8 cellular contexts compared by ENCODE assay signal in genomic region chr15:64842099-64842940, GRCh38. TPM values are rescaled to one million over a fixed set of nuclear protein-coding genes. Genes with fewer than 3 reads are reported as not detected.
DNase-seq lines count a peak whose midpoint lies in the region; ATAC-seq, FAIRE-seq and TF ChIP-seq lines count a peak whose summit lies in the region.

No MANE protein-coding gene starts in this region.

- FAIRE-seq in keratinocyte (lab: Jason Lieb, UNC): no peak

- TF ChIP-seq CTCF in LNCaP clone FGC (IDR thresholded peaks at IDR 0.05; ENCODE audit: control insufficient read depth, extremely low read depth, insufficient read depth) (no peak), keratinocyte (optimal IDR thresholded peaks at IDR 0.05 in 1 of 3, IDR thresholded peaks at IDR 0.05 in 1 of 3, conservative IDR thresholded peaks at IDR 0.05 in 1 of 3; ENCODE audit: extremely low read depth in 1 of 3, insufficient read depth in 2 of 3, low read length in 3 of 3) (no peak)

- no peak for ATAC-seq in stimulated activated naive CD8-positive, alpha-beta T cell treated with anti-CD3 and anti-CD28 coated beads, Interleukin-15, amount 100 ng/mL, for 72 hours

- no peaks in the 10 kb centered on the region for H3K36me3 ChIP-seq in keratinocyte (ENCODE audit: control insufficient read depth in 2 of 2, extremely low read depth in 1 of 2, insufficient read depth in 2 of 2, low read length in 2 of 2)

- H3K4me3 ChIP-seq in LNCaP clone FGC (ENCODE audit: low read depth, low read length) (peak overlapping the region; percentile 67), keratinocyte (ENCODE audit: control insufficient read depth in 2 of 3, extremely low read depth in 1 of 3, insufficient read depth in 2 of 3, low read depth in 1 of 3, low read length in 3 of 3) (peak overlapping the region; percentile 64 to 88 (median 81))

- peaks cover 49% of the 10 kb centered on the region for H3K79me2 ChIP-seq in keratinocyte (ENCODE audit: control insufficient read depth, insufficient read depth, low read length)

- DNase-seq in ELR (ENCODE audit: low read depth) (peak; percentile 54), LNCaP clone FGC (ENCODE audit: low read depth) (no peak), astrocyte of the hippocampus (ENCODE audit: low read depth, low spot score) (peak; percentile 51), keratinocyte (ENCODE audit: low read depth, low spot score) (no peak), DMS114 treated with DMSO at 0.1 percent for 48 hours (lab: John Stamatoyannopoulos, UW; ENCODE audit: unreplicated experiment) (no peak), AML-193 (lab: John Stamatoyannopoulos, UW) (no peak), germinal center (ENCODE audit: low spot score) (no peak)
- no peak for DNase-seq in stimulated activated naive CD8-positive, alpha-beta T cell treated with anti-CD3 and anti-CD28 coated beads, Interleukin-15, amount 100 ng/mL, for 72 hours

- peak overlapping the region; percentile 66 for H2AFZ ChIP-seq in keratinocyte (ENCODE audit: control insufficient read depth, low read length)

- peaks cover 64% of the 10 kb centered on the region for H3K4me1 Mint-ChIP-seq in stimulated activated naive CD8-positive, alpha-beta T cell treated with anti-CD3 and anti-CD28 coated beads, Interleukin-15, amount 100 ng/mL, for 72 hours

- no peaks in the 10 kb centered on the region for H3K27me3 ChIP-seq in keratinocyte (ENCODE audit: control insufficient read depth, extremely low read depth, insufficient read depth, low read length)

- no peaks in the 10 kb centered on the region for H3K9me3 Mint-ChIP-seq in stimulated activated naive CD8-positive, alpha-beta T cell treated with anti-CD3 and anti-CD28 coated beads, Interleukin-15, amount 100 ng/mL, for 72 hours

- H3K9me1 ChIP-seq in keratinocyte (ENCODE audit: control insufficient read depth, extremely low read depth, insufficient read depth, low read length): peaks cover 2% of the 10 kb centered on the region

- peak overlapping the region; percentile 86 for H3K9ac ChIP-seq in keratinocyte (ENCODE audit: control insufficient read depth, extremely low read depth, insufficient read depth, low read length)

- H4K20me1 ChIP-seq in keratinocyte (ENCODE audit: control insufficient read depth, extremely low read depth, insufficient read depth, low read length): no peaks in the 10 kb centered on the region

- H3K4me3 Mint-ChIP-seq in stimulated activated naive CD8-positive, alpha-beta T cell treated with anti-CD3 and anti-CD28 coated beads, Interleukin-15, amount 100 ng/mL, for 72 hours: peak overlapping the region; percentile 87 to 95

- H3K9me3 ChIP-seq in keratinocyte (ENCODE audit: control insufficient read depth, low read depth, low read length): no peaks in the 10 kb centered on the region

- H3K4me2 ChIP-seq in keratinocyte (ENCODE audit: control insufficient read depth, extremely low read depth, insufficient read depth, low read depth, low read length): peak overlapping the region; percentile 97

- H3K27ac ChIP-seq in keratinocyte (ENCODE audit: control insufficient read depth, insufficient read depth, low read length): peak overlapping the region; percentile 69

- H3K4me1 ChIP-seq in keratinocyte (ENCODE audit: control insufficient read depth, extremely low read depth, insufficient read depth, low read length): peaks cover 43% of the 10 kb centered on the region

- H3K27me3 Mint-ChIP-seq in stimulated activated naive CD8-positive, alpha-beta T cell treated with anti-CD3 and anti-CD28 coated beads, Interleukin-15, amount 100 ng/mL, for 72 hours: no peaks in the 10 kb centered on the region

- peak overlapping the region; percentile 90 to 92 for H3K27ac Mint-ChIP-seq in stimulated activated naive CD8-positive, alpha-beta T cell treated with anti-CD3 and anti-CD28 coated beads, Interleukin-15, amount 100 ng/mL, for 72 hours

- dilution Hi-C loops in keratinocyte (cut with MboI; ENCODE audit: extremely low pct_ligation_motif_present, low sequenced_read_pairs): no loop called here

RNA-seq across cellular contexts. Expression of gene PLEKHO2, which starts 0.6 kb away (rescaled TPM):
- 8.8 to 12.0 TPM (median 11.2 TPM) in 3 replicates for polyA plus RNA-seq in keratinocyte
- 1.0 TPM for polyA plus RNA-seq in keratinocyte (2011; ENCODE audit: low read depth)
- 8.1 and 9.4 TPM in 2 replicates for polyA plus RNA-seq in keratinocyte (2011; cell fraction: cytosol; rRNA removed)
- polyA plus RNA-seq in keratinocyte (2011; cell fraction: nucleus; rRNA removed): 14.6 and 17.0 TPM in 2 replicates
- 4.9 and 11.6 TPM in 2 replicates for polyA plus RNA-seq in keratinocyte (2012; ENCODE audit: low replicate concordance)
- 11.8 to 17.8 TPM (median 12.1 TPM) in 3 replicates for polyA minus RNA-seq in keratinocyte
- 11.7 TPM for polyA minus RNA-seq in keratinocyte (2011; cell fraction: cytosol; rRNA and poly(A)+ RNA removed)
- 11.0 and 13.6 TPM in 2 replicates for polyA minus RNA-seq in keratinocyte (2011; cell fraction: nucleus; rRNA and poly(A)+ RNA removed)

RNA-seq across cellular contexts. Expression of gene PIF1, which starts 16.9 kb away (rescaled TPM):
- 2.3 to 7.6 TPM (median 6.2 TPM) in 3 replicates for polyA plus RNA-seq in keratinocyte
- polyA plus RNA-seq in keratinocyte (2011; ENCODE audit: low read depth): not detected
- polyA plus RNA-seq in keratinocyte (2011; cell fraction: cytosol; rRNA removed): 0.44 and 0.75 TPM in 2 replicates
- polyA plus RNA-seq in keratinocyte (2011; cell fraction: nucleus; rRNA removed): 7.1 and 7.3 TPM in 2 replicates
- polyA plus RNA-seq in keratinocyte (2012; ENCODE audit: low replicate concordance): 4.9 TPM in 1 of 2 replicates, not detected in the other
- polyA minus RNA-seq in keratinocyte: 1.1 to 9.9 TPM (median 3.0 TPM) in 3 replicates
- 6.9 TPM for polyA minus RNA-seq in keratinocyte (2011; cell fraction: cytosol; rRNA and poly(A)+ RNA removed)
- 0.63 and 1.4 TPM in 2 replicates for polyA minus RNA-seq in keratinocyte (2011; cell fraction: nucleus; rRNA and poly(A)+ RNA removed)

Comparison
In these comparisons a context has a peak if more than half of its experiments do, and no peak if none do; other contexts are left out.
1. DNase-seq: peak in ELR (single experiment) and astrocyte of the hippocampus (single experiment); none in LNCaP clone FGC (single experiment), keratinocyte (single experiment), stimulated activated naive CD8-positive, alpha-beta T cell treated with anti-CD3 and anti-CD28 coated beads, Interleukin-15, amount 100 ng/mL, for 72 hours (0 of 2), DMS114 treated with DMSO at 0.1 percent for 48 hours (single experiment), AML-193 (0 of 2) and germinal center (single experiment).